ENCODE assay signal across 1 cellular context in the genomic region with DNA sequence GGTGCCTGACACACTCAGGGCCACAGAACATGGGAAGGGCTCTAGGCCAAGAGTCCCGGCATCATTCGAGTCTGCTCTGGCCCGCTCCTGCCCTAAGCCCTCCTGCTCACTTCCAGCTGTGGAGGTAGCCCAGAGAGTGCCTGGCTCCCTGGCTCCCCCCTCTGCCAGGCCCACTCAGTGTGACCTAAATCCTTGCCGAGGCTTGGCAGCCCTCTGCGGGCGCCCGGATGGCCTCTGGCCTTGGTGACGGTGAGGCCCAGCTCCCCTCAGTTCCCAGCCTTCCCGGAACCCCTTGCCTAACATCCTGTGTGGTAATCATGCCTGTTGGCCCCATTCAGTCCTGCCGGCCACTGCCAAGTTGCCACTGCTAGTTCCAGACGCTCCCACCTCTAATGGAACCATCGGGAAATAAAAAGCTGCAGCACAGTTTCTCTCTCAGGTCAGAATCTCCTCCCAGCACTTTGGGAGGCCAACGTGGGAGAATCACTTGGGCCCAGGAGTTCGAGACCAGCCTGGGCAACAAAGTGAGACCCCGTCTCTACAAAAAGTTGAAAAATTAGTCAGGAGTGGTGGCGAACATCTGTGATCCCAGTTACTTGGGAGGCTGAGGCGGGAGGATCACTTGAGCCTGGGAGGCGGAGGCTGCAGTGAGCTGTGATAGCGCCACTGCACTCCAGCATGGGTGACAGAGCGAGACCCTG.
TF ChIP-seq lines count a peak whose summit lies in the region.

No MANE protein-coding gene starts in this region.

TF ChIP-seq in HepG2, 621 proteins besides CTCF, POLR2A, EP300 and RAD21 (continued from another document and continues in another):
- TF ChIP-seq ZSCAN5A (CRISPR knock-in tag; IDR thresholded peaks at IDR 0.05; ENCODE audit: borderline replicate concordance) (no peak; the same call in 1 of the 2 replicates), ELF3 (CRISPR knock-in tag; IDR thresholded peaks at IDR 0.05) (peak; percentile 81), ZNF274 (CRISPR knock-in tag; IDR thresholded peaks at IDR 0.05) (no peak), ONECUT2 (CRISPR knock-in tag; IDR thresholded peaks at IDR 0.05) (no peak), AFF4 (CRISPR knock-in tag; IDR thresholded peaks at IDR 0.05) (no peak; the same call in none of the 2 replicates), ZNF160 (CRISPR knock-in tag; IDR thresholded peaks at IDR 0.05) (no peak), RBM39 (IDR thresholded peaks at IDR 0.05; ENCODE audit: low read depth, low read length, poor library complexity, severe bottlenecking) (peak; percentile 33), DPF2 (CRISPR knock-in tag; IDR thresholded peaks at IDR 0.05; ENCODE audit: borderline replicate concordance, low read depth) (peak; percentile 79), DNMT1 (CRISPR knock-in tag; IDR thresholded peaks at IDR 0.05) (no peak), ZNF724P (CRISPR knock-in tag; IDR thresholded peaks at IDR 0.05; ENCODE audit: borderline replicate concordance) (no peak; the same call in 1 of the 2 replicates), MTF1 (CRISPR knock-in tag; IDR thresholded peaks at IDR 0.05) (no peak), ZBTB42 (CRISPR knock-in tag; IDR thresholded peaks at IDR 0.05) (no peak), ZNF205 (CRISPR knock-in tag; IDR thresholded peaks at IDR 0.05) (no peak), ATRX (CRISPR knock-in tag; IDR thresholded peaks at IDR 0.05; ENCODE audit: borderline replicate concordance) (no peak), KDM2A (CRISPR knock-in tag; IDR thresholded peaks at IDR 0.05; ENCODE audit: borderline replicate concordance, low read depth) (peak; percentile 90), ZKSCAN5 (CRISPR knock-in tag; IDR thresholded peaks at IDR 0.05) (no peak), MED1 (CRISPR knock-in tag; IDR thresholded peaks at IDR 0.05) (peak; percentile 96), ZNF577 (CRISPR knock-in tag; IDR thresholded peaks at IDR 0.05; ENCODE audit: borderline replicate concordance, low read depth) (0 out of 2 replicates have a peak, but pooled peaks have one; percentile 19), SSRP1 (CRISPR knock-in tag; IDR thresholded peaks at IDR 0.05) (no peak), NAIF1 (CRISPR knock-in tag; IDR thresholded peaks at IDR 0.05; ENCODE audit: borderline replicate concordance) (no peak), ZBTB1 (CRISPR knock-in tag; IDR thresholded peaks at IDR 0.05; ENCODE audit: borderline replicate concordance) (no peak), TMF1 (CRISPR knock-in tag; IDR thresholded peaks at IDR 0.05; ENCODE audit: low read depth) (0 out of 2 replicates have a peak, but pooled peaks have one; percentile 40), SMAD9 (CRISPR knock-in tag; IDR thresholded peaks at IDR 0.05) (no peak), U2AF1 (optimal IDR thresholded peaks at IDR 0.05; ENCODE audit: low read depth, low read length) (no peak), HDAC6 (IDR thresholded peaks at IDR 0.05; ENCODE audit: low read depth, low read length) (no peak), ZNF614 (CRISPR knock-in tag; IDR thresholded peaks at IDR 0.05; ENCODE audit: borderline replicate concordance) (0 out of 2 replicates have a peak, but pooled peaks have one; percentile 65), SRSF9 (IDR thresholded peaks at IDR 0.05; ENCODE audit: borderline replicate concordance, insufficient read depth, low read depth, low read length, poor library complexity, severe bottlenecking) (no peak), YEATS4 (CRISPR knock-in tag; IDR thresholded peaks at IDR 0.05; ENCODE audit: borderline replicate concordance) (peak; percentile 54; the same call in 1 of the 2 replicates), POGZ (CRISPR knock-in tag; IDR thresholded peaks at IDR 0.05) (peak; percentile 47), ZNF251 (CRISPR knock-in tag; IDR thresholded peaks at IDR 0.05) (no peak), KDM1A (CRISPR knock-in tag; IDR thresholded peaks at IDR 0.05) (peak; percentile 78; the same call in 1 of the 2 replicates), ZNF335 (CRISPR knock-in tag; IDR thresholded peaks at IDR 0.05) (0 out of 2 replicates have a peak, but pooled peaks have one; percentile 36), FOXM1 (CRISPR knock-in tag; IDR thresholded peaks at IDR 0.05) (no peak), ZNF737 (CRISPR knock-in tag; IDR thresholded peaks at IDR 0.05; ENCODE audit: borderline replicate concordance) (no peak), ZFYVE20 (CRISPR knock-in tag; IDR thresholded peaks at IDR 0.05; ENCODE audit: borderline replicate concordance, low read depth) (no peak), ZBTB7B (CRISPR knock-in tag; IDR thresholded peaks at IDR 0.05) (peak; percentile 90), TAF15 (IDR thresholded peaks at IDR 0.05; ENCODE audit: low read depth, low read length, poor library complexity, severe bottlenecking) (no peak), RFX1 (IDR thresholded peaks at IDR 0.05) (no peak), SP1 (IDR thresholded peaks at IDR 0.05) (no peak), SP1 (CRISPR knock-in tag; IDR thresholded peaks at IDR 0.05) (0 out of 2 replicates have a peak, but pooled peaks have one; percentile 16), ZBTB2 (CRISPR knock-in tag; IDR thresholded peaks at IDR 0.05; ENCODE audit: low read depth) (0 out of 2 replicates have a peak, but pooled peaks have one; percentile 38), ZNF639 (CRISPR knock-in tag; conservative IDR thresholded peaks at IDR 0.05) (peak; percentile 77), ZNF235 (CRISPR knock-in tag; IDR thresholded peaks at IDR 0.05; ENCODE audit: borderline replicate concordance) (no peak), YEATS2 (CRISPR knock-in tag; IDR thresholded peaks at IDR 0.05; ENCODE audit: borderline replicate concordance) (peak; percentile 71; the same call in 1 of the 2 replicates)
- TF ChIP-seq, protein P1, sequence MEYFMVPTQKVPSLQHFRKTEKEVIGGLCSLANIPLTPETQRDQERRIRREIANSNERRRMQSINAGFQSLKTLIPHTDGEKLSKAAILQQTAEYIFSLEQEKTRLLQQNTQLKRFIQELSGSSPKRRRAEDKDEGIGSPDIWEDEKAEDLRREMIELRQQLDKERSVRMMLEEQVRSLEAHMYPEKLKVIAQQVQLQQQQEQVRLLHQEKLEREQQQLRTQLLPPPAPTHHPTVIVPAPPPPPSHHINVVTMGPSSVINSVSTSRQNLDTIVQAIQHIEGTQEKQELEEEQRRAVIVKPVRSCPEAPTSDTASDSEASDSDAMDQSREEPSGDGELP (IDR thresholded peaks at IDR 0.05; ENCODE audit: borderline replicate concordance, low read depth) = peak; percentile 80; the same call in 1 of the 2 replicates
- TF ChIP-seq, protein P2, sequence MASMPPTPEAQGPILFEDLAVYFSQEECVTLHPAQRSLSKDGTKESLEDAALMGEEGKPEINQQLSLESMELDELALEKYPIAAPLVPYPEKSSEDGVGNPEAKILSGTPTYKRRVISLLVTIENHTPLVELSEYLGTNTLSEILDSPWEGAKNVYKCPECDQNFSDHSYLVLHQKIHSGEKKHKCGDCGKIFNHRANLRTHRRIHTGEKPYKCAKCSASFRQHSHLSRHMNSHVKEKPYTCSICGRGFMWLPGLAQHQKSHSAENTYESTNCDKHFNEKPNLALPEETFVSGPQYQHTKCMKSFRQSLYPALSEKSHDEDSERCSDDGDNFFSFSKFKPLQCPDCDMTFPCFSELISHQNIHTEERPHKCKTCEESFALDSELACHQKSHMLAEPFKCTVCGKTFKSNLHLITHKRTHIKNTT (CRISPR knock-in tag; IDR thresholded peaks at IDR 0.05) = no peak
- TF ChIP-seq, protein P3, sequence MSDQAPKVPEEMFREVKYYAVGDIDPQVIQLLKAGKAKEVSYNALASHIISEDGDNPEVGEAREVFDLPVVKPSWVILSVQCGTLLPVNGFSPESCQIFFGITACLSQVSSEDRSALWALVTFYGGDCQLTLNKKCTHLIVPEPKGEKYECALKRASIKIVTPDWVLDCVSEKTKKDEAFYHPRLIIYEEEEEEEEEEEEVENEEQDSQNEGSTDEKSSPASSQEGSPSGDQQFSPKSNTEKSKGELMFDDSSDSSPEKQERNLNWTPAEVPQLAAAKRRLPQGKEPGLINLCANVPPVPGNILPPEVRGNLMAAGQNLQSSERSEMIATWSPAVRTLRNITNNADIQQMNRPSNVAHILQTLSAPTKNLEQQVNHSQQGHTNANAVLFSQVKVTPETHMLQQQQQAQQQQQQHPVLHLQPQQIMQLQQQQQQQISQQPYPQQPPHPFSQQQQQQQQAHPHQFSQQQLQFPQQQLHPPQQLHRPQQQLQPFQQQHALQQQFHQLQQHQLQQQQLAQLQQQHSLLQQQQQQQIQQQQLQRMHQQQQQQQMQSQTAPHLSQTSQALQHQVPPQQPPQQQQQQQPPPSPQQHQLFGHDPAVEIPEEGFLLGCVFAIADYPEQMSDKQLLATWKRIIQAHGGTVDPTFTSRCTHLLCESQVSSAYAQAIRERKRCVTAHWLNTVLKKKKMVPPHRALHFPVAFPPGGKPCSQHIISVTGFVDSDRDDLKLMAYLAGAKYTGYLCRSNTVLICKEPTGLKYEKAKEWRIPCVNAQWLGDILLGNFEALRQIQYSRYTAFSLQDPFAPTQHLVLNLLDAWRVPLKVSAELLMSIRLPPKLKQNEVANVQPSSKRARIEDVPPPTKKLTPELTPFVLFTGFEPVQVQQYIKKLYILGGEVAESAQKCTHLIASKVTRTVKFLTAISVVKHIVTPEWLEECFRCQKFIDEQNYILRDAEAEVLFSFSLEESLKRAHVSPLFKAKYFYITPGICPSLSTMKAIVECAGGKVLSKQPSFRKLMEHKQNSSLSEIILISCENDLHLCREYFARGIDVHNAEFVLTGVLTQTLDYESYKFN (CRISPR knock-in tag; conservative IDR thresholded peaks at IDR 0.05) = peak; percentile 91
- TF ChIP-seq, protein P4, sequence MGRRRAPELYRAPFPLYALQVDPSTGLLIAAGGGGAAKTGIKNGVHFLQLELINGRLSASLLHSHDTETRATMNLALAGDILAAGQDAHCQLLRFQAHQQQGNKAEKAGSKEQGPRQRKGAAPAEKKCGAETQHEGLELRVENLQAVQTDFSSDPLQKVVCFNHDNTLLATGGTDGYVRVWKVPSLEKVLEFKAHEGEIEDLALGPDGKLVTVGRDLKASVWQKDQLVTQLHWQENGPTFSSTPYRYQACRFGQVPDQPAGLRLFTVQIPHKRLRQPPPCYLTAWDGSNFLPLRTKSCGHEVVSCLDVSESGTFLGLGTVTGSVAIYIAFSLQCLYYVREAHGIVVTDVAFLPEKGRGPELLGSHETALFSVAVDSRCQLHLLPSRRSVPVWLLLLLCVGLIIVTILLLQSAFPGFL (CRISPR knock-in tag; IDR thresholded peaks at IDR 0.05) = no peak
- TF ChIP-seq, protein P5, sequence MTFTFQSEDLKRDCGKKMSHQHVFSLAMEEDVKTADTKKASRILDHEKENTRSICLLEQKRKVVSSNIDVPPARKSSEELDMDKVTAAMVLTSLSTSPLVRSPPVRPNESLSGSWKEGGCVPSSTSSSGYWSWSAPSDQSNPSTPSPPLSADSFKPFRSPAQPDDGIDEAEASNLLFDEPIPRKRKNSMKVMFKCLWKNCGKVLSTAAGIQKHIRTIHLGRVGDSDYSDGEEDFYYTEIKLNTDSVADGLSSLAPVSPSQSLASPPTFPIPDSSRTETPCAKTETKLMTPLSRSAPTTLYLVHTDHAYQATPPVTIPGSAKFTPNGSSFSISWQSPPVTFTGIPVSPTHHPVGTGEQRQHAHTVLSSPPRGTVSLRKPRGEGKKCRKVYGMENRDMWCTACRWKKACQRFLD (CRISPR knock-in tag; IDR thresholded peaks at IDR 0.05; ENCODE audit: borderline replicate concordance) = no peak
